27 cellular contexts compared by ENCODE assay signal in genomic region chr17:55518549-55518948, GRCh38. TPM values are rescaled to one million over a fixed set of nuclear protein-coding genes. Genes with fewer than 3 reads are reported as not detected.
"Had no signal": no experiment of that assay in that cellular context is flagged by ENCODE, and none has a peak within 500 bp of the region (broad histone marks: within the 10 kb centered on the region; RNA-seq: fewer than 3 reads in every experiment).

No MANE protein-coding gene starts in this region.

- H3K36me3 ChIP-seq: brain microvascular endothelial cell, cardiac muscle cell had no signal

- H3K4me3 ChIP-seq: cardiac muscle cell had no signal

- ATAC-seq: activated T-cell treated with anti-CD3 and anti-CD28 coated beads, Interleukin-2, amount 50 U/mL, for 4 hours; T-cell had no signal

- H3K27me3 ChIP-seq: brain microvascular endothelial cell, cardiac muscle cell had no signal

- DNase-seq: activated CD4-positive, alpha-beta memory T cell treated with anti-CD3 and anti-CD28 coated beads for 36 hours; activated CD4-positive, alpha-beta T cell treated with anti-CD3 and anti-CD28 coated beads, Interleukin-2, amount 10 ng/mL, durations not matched to agents 7 days and 5 days; activated CD4-positive, CD25-positive, alpha-beta regulatory T cell; activated CD8-positive, alpha-beta memory T cell treated with anti-CD3 and anti-CD28 coated beads for 24 hours; activated gamma-delta T cell; activated naive CD4-positive, alpha-beta T cell treated with anti-CD3 and anti-CD28 coated beads for 36 hours; activated T-cell treated with anti-CD3 and anti-CD28 coated beads, Interleukin-2, amount 50 U/mL, for 4 hours; brain microvascular endothelial cell; Kasumi-1; MV-4-11; NCI-H1092 treated with DMSO at 0.1 percent for 48 hours; NCI-H1417 treated with DMSO at 0.1 percent for 48 hours; NCI-H1694; NCI-H2029; NCI-H2107; NCI-H2171 treated with DMSO at 0.1 percent for 48 hours; NCI-H345; NCI-H510A; NCI-H526 treated with DMSO at 0.1 percent for 48 hours; NCI-H82; SIG-M5; T-cell; T-helper 2 cell; T1000 had no signal

- H3K27ac ChIP-seq: brain microvascular endothelial cell, cardiac muscle cell, VCaP had no signal

RNA-seq across cellular contexts. Expression of gene SMIM36, which starts 7.3 kb away (rescaled TPM):
- total RNA-seq: activated CD4-positive, alpha-beta memory T cell treated with anti-CD3 and anti-CD28 coated beads for 36 hours; activated CD4-positive, alpha-beta T cell treated with anti-CD3 and anti-CD28 coated beads, Interleukin-2, amount 10 ng/mL, durations not matched to agents 7 days and 5 days; activated naive CD4-positive, alpha-beta T cell treated with anti-CD3 and anti-CD28 coated beads for 36 hours; activated T-cell treated with anti-CD3 and anti-CD28 coated beads, Interleukin-2, amount 50 U/mL, for 4 hours; cardiac muscle cell; RPMI7951; T-cell had no signal
- polyA plus RNA-seq: cardiac muscle cell had no signal
